ENCODE assay signal across 1 cellular context in genomic region chr19:55345818-55346724, GRCh38.
TF ChIP-seq lines count a peak whose summit lies in the region.

No MANE protein-coding gene starts in this region.

TF ChIP-seq in HCT116, 20 proteins besides CTCF, POLR2A, EP300 and RAD21:
- no peak for TF ChIP-seq ZFX (IDR thresholded peaks at IDR 0.05)
- no peak for TF ChIP-seq SIN3A (IDR thresholded peaks at IDR 0.05; ENCODE audit: low read depth)
- TF ChIP-seq YY1 (IDR thresholded peaks at IDR 0.05; ENCODE audit: extremely low read depth, insufficient replicate concordance, low read depth, low read length), result no peak
- no peak for TF ChIP-seq CEBPB (IDR thresholded peaks at IDR 0.05; ENCODE audit: low read depth)
- no peak for TF ChIP-seq ELF1 (IDR thresholded peaks at IDR 0.05; ENCODE audit: borderline replicate concordance, low read depth)
- no peak for TF ChIP-seq TCF7L2 (IDR thresholded peaks at IDR 0.05; ENCODE audit: borderline replicate concordance, extremely low read depth, insufficient read depth, insufficient read length)
- TF ChIP-seq SP1 (IDR thresholded peaks at IDR 0.05; ENCODE audit: low read depth), result no peak
- TF ChIP-seq, protein P1, sequence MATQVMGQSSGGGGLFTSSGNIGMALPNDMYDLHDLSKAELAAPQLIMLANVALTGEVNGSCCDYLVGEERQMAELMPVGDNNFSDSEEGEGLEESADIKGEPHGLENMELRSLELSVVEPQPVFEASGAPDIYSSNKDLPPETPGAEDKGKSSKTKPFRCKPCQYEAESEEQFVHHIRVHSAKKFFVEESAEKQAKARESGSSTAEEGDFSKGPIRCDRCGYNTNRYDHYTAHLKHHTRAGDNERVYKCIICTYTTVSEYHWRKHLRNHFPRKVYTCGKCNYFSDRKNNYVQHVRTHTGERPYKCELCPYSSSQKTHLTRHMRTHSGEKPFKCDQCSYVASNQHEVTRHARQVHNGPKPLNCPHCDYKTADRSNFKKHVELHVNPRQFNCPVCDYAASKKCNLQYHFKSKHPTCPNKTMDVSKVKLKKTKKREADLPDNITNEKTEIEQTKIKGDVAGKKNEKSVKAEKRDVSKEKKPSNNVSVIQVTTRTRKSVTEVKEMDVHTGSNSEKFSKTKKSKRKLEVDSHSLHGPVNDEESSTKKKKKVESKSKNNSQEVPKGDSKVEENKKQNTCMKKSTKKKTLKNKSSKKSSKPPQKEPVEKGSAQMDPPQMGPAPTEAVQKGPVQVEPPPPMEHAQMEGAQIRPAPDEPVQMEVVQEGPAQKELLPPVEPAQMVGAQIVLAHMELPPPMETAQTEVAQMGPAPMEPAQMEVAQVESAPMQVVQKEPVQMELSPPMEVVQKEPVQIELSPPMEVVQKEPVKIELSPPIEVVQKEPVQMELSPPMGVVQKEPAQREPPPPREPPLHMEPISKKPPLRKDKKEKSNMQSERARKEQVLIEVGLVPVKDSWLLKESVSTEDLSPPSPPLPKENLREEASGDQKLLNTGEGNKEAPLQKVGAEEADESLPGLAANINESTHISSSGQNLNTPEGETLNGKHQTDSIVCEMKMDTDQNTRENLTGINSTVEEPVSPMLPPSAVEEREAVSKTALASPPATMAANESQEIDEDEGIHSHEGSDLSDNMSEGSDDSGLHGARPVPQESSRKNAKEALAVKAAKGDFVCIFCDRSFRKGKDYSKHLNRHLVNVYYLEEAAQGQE (IDR thresholded peaks at IDR 0.05; ENCODE audit: low read depth), result no peak
- TF ChIP-seq EGR1 (IDR thresholded peaks at IDR 0.05; ENCODE audit: low read depth), result no peak
- no peak for TF ChIP-seq ZNF274 (IDR thresholded peaks at IDR 0.05; ENCODE audit: low read depth, low read length)
- no peak for TF ChIP-seq SRF (IDR thresholded peaks at IDR 0.05; ENCODE audit: low read depth)
- TF ChIP-seq JUND (IDR thresholded peaks at IDR 0.05), result no peak
- no peak for TF ChIP-seq FOSL1 (IDR thresholded peaks at IDR 0.05; ENCODE audit: low read depth)
- no peak for TF ChIP-seq EZH2 (IDR thresholded peaks at IDR 0.05)
- TF ChIP-seq, protein P2, sequence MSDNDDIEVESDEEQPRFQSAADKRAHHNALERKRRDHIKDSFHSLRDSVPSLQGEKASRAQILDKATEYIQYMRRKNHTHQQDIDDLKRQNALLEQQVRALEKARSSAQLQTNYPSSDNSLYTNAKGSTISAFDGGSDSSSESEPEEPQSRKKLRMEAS (IDR thresholded peaks at IDR 0.05), result no peak
- no peak for TF ChIP-seq POLR2AphosphoS5 (IDR thresholded peaks at IDR 0.05; ENCODE audit: low read depth, low read length)
- TF ChIP-seq EZH2phosphoT487 (IDR thresholded peaks at IDR 0.05; ENCODE audit: borderline replicate concordance), result no peak
- no peak for TF ChIP-seq ATF3 (IDR thresholded peaks at IDR 0.05)
